ENCODE assay signal across 10 cellular contexts in genomic region chr9:91500509-91501011, GRCh38.
DNase-seq lines count a peak whose midpoint lies in the region; ATAC-seq and TF ChIP-seq lines count a peak whose summit lies in the region.
"Had no signal": no experiment of that assay in that cellular context is flagged by ENCODE, and none has a peak within 500 bp of the region (broad histone marks: within the 10 kb centered on the region; RNA-seq: fewer than 3 reads in every experiment).

No MANE protein-coding gene starts in this region.

- ATAC-seq in GM18867 (IDR thresholded peaks at IDR 0.05; ENCODE audit: unreplicated experiment) = peak; percentile 47

- WGBS in spleen, 5 donors = 75 to 89% (median 82%) methylated on average over 9 of the region's 9 CpGs

- H3K36me3 ChIP-seq in ACC112 (ENCODE audit: insufficient read depth, low read length) = no peaks in the 10 kb centered on the region
- H3K36me3 ChIP-seq in spleen = no peaks in the 10 kb centered on the region
- H3K36me3 ChIP-seq in effector memory CD4-positive, alpha-beta T cell (ENCODE audit: control insufficient read depth, insufficient read depth, low read length) = no peaks in the 10 kb centered on the region

- H3K27ac ChIP-seq in ACC112 (ENCODE audit: low read depth, low read length) = peak overlapping the region; percentile 63
- H3K27ac ChIP-seq in spleen = no peak overlapping the region
- no peak overlapping the region for H3K27ac ChIP-seq in effector memory CD4-positive, alpha-beta T cell (ENCODE audit: insufficient read depth, low read length, poor library complexity, severe bottlenecking)

- intact Hi-C loops in spleen (cut with DNase I; ENCODE audit: low total_unique reads) = no loop called here

- H3K9me3 ChIP-seq in spleen = no peaks in the 10 kb centered on the region
- H3K9me3 ChIP-seq in effector memory CD4-positive, alpha-beta T cell (ENCODE audit: control insufficient read depth, low read length) = no peaks in the 10 kb centered on the region

- H3K27me3 ChIP-seq in ACC112 (ENCODE audit: insufficient read depth, low read length) (no peaks in the 10 kb centered on the region), spleen (replicated peaks in 1 of 7) (no peaks in the 10 kb centered on the region)
- no peaks in the 10 kb centered on the region for H3K27me3 ChIP-seq in effector memory CD4-positive, alpha-beta T cell (replicated peaks; ENCODE audit: control insufficient read depth, insufficient read depth, low read length, poor library complexity, severe bottlenecking)

- H3K79me2 ChIP-seq in ACC112 (ENCODE audit: control insufficient read depth, insufficient read depth, low read length, unreplicated experiment) = no peaks in the 10 kb centered on the region

- TF ChIP-seq POLR2A in spleen (IDR thresholded peaks at IDR 0.05) = no peak

- peak overlapping the region; percentile 65 for H2AFZ ChIP-seq in ACC112 (ENCODE audit: low read length, unreplicated experiment)

- TF ChIP-seq CTCF in fibroblast of mammary gland (conservative IDR thresholded peaks at IDR 0.05; ENCODE audit: control insufficient read depth, insufficient read depth, low read depth, low read length) (no peak), spleen (IDR thresholded peaks at IDR 0.05 in 8 of 11, conservative IDR thresholded peaks at IDR 0.05 in 3 of 11) (no peak)

- H3K4me1 ChIP-seq in ACC112 (ENCODE audit: control insufficient read depth, insufficient read depth, low read length, unreplicated experiment) (peaks cover 24% of the 10 kb centered on the region), spleen (no peaks in the 10 kb centered on the region)
- H3K4me1 ChIP-seq in effector memory CD4-positive, alpha-beta T cell (ENCODE audit: control insufficient read depth, insufficient read depth, low read length, poor library complexity, severe bottlenecking) = no peaks in the 10 kb centered on the region

- DNase-seq in OCI-M1 (lab: John Stamatoyannopoulos, UW) (peak; percentile 82), fibroblast of mammary gland (ENCODE audit: low read depth) (peak; percentile 84), GDM1 (lab: John Stamatoyannopoulos, UW) (no peak), spleen (no peak), NCI-H526 treated with DMSO at 0.1 percent for 48 hours (lab: John Stamatoyannopoulos, UW) (no peak)
- DNase-seq in effector memory CD4-positive, alpha-beta T cell = no peak
- DNase-seq: naive B cell; NK-92 treated with Interleukin-12 subunit alpha and Interleukin-12 subunit beta, amount 100 ng/mL, for 24 hours had no signal

- H3K4me3 ChIP-seq in ACC112 (ENCODE audit: low read depth, low read length) (peak overlapping the region; percentile 53; the same call in 1 of the 2 replicates), fibroblast of mammary gland (ENCODE audit: control insufficient read depth, low read depth, low read length) (no peak overlapping the region), spleen (no peak overlapping the region)
- no peak overlapping the region for H3K4me3 ChIP-seq in effector memory CD4-positive, alpha-beta T cell (ENCODE audit: insufficient read depth, low read depth, low read length, poor library complexity, severe bottlenecking)

Comparison
In these comparisons a context has a peak if more than half of its experiments do, and no peak if none do; other contexts are left out.
1. DNase-seq: peak in OCI-M1 (single experiment) and fibroblast of mammary gland (single experiment); none in GDM1 (single experiment), spleen (single experiment), effector memory CD4-positive, alpha-beta T cell (0 of 3) and NCI-H526 treated with DMSO at 0.1 percent for 48 hours (single experiment).